12 cellular contexts compared by ENCODE assay signal in genomic region chr7:99398891-99399445, GRCh38. TPM values are rescaled to one million over a fixed set of nuclear protein-coding genes. Genes with fewer than 3 reads are reported as not detected.
DNase-seq lines count a peak whose midpoint lies in the region; ATAC-seq, FAIRE-seq and TF ChIP-seq lines count a peak whose summit lies in the region.
"Had no signal": no experiment of that assay in that cellular context is flagged by ENCODE, and none has a peak within 500 bp of the region (broad histone marks: within the 10 kb centered on the region; RNA-seq: fewer than 3 reads in every experiment).

No MANE protein-coding gene starts in this region.

- H3K27ac ChIP-seq in left ventricle myocardium inferior (replicated peaks): peak overlapping the region; percentile 9
- no peak overlapping the region for H3K27ac ChIP-seq in endodermal cell (ENCODE audit: low read depth, low read length)
- H3K27ac ChIP-seq in ovary: no peak overlapping the region

- peaks cover 20% of the 10 kb centered on the region for H3K4me1 ChIP-seq in left ventricle myocardium inferior
- no peaks in the 10 kb centered on the region for H3K4me1 ChIP-seq in endodermal cell (ENCODE audit: control insufficient read depth, insufficient read depth, low read length)
- H3K4me1 ChIP-seq in ovary (ENCODE audit: insufficient read depth): no peaks in the 10 kb centered on the region
- H3K4me1 ChIP-seq: HAP-1 had no signal

- no peak for DNase-seq in left ventricle myocardium inferior
- DNase-seq in left ventricle myocardium superior: no peak
- no peak for DNase-seq in T-cell
- DNase-seq in endodermal cell: no peak
- no peak for DNase-seq in type B pancreatic cell (ENCODE audit: extremely low spot score, unreplicated experiment)
- no peak for DNase-seq in H54 (ENCODE audit: insufficient read length, low spot score)
- no peak for DNase-seq in ovary
- DNase-seq: anterior cingulate cortex, NCI-H2107 had no signal

- H3K27me3 ChIP-seq in left ventricle myocardium inferior (ENCODE audit: low read depth): no peaks in the 10 kb centered on the region
- H3K27me3 ChIP-seq in endodermal cell (ENCODE audit: control insufficient read depth, insufficient read depth, low read length, poor library complexity, severe bottlenecking): no peaks in the 10 kb centered on the region
- H3K27me3 ChIP-seq in ovary: no peaks in the 10 kb centered on the region

- no peaks in the 10 kb centered on the region for H3K27me3 Mint-ChIP-seq in T-cell
- H3K27me3 Mint-ChIP-seq in endodermal cell (ENCODE audit: insufficient read depth): no peaks in the 10 kb centered on the region
- no peaks in the 10 kb centered on the region for H3K27me3 Mint-ChIP-seq in type B pancreatic cell

- H3K4me3 ChIP-seq in left ventricle myocardium inferior (no peak overlapping the region), endodermal cell (ENCODE audit: low read length) (no peak overlapping the region), ovary (no peak overlapping the region)
- H3K4me3 ChIP-seq: HAP-1 had no signal

- FAIRE-seq in H54 (lab: Jason Lieb, UNC): no peak
- FAIRE-seq: G401.6 had no signal

- peaks cover 13 to 26% (median 25%) of the 10 kb centered on the region in 3 donors for H3K4me1 Mint-ChIP-seq in T-cell
- peaks cover under 1% of the 10 kb centered on the region for H3K4me1 Mint-ChIP-seq in endodermal cell
- H3K4me1 Mint-ChIP-seq in type B pancreatic cell (ENCODE audit: unreplicated experiment): no peaks in the 10 kb centered on the region

- H3K27ac Mint-ChIP-seq in T-cell (peak overlapping the region; percentile 59 to 81), endodermal cell (peak overlapping the region; percentile 17), type B pancreatic cell (peak overlapping the region; percentile 79)

- POLR2A ChIA-PET in T-cell (lab: Charles Lee): interaction anchor here (0.5 to 0.9 kb wide), 4 partner anchors 8 to 69 kb away, joined by 3 to 4 read pairs (median 3); partner anchors contain the start of genes BUD31 (in 1 of the 2) and PDAP1 (in 1 of the 2)

- H3K9ac ChIP-seq in endodermal cell (ENCODE audit: extremely low read depth, low read length, poor library complexity, severe bottlenecking): no peak overlapping the region

- WGBS in endodermal cell (ENCODE audit: insufficient coverage in 1 of 2, insufficient read length in 1 of 2), 2 experiments: 91 to 95% methylated on average over 5 of the region's 5 CpGs
- 53 to 68% (median 65%) methylated on average over 5 of the region's 5 CpGs for WGBS in ovary, 3 donors

- H3K36me3 Mint-ChIP-seq in T-cell: peaks cover 32% of the 10 kb centered on the region
- peaks cover 71% of the 10 kb centered on the region for H3K36me3 Mint-ChIP-seq in endodermal cell (ENCODE audit: low read depth)
- peaks cover 24% of the 10 kb centered on the region for H3K36me3 Mint-ChIP-seq in type B pancreatic cell

- no peak overlapping the region for H3K4me3 Mint-ChIP-seq in T-cell
- no peak overlapping the region for H3K4me3 Mint-ChIP-seq in endodermal cell
- H3K4me3 Mint-ChIP-seq in type B pancreatic cell: no peak overlapping the region

- H3K9me3 Mint-ChIP-seq in T-cell (no peaks in the 10 kb centered on the region), endodermal cell (no peaks in the 10 kb centered on the region), type B pancreatic cell (no peaks in the 10 kb centered on the region)

- H3K9me3 ChIP-seq in left ventricle myocardium inferior (replicated peaks) (no peaks in the 10 kb centered on the region), endodermal cell (ENCODE audit: control insufficient read depth, low read length) (no peaks in the 10 kb centered on the region), ovary (no peaks in the 10 kb centered on the region)
- H3K9me3 ChIP-seq: HAP-1 had no signal

- TF ChIP-seq CTCF in left ventricle myocardium inferior (IDR thresholded peaks at IDR 0.05; ENCODE audit: borderline replicate concordance) (no peak), endodermal cell (conservative IDR thresholded peaks at IDR 0.05) (no peak), type B pancreatic cell (conservative IDR thresholded peaks at IDR 0.05) (no peak), ovary (IDR thresholded peaks at IDR 0.05) (no peak)

- TF ChIP-seq EP300 in ovary (IDR thresholded peaks at IDR 0.05): no peak

- intact Hi-C loops in left ventricle myocardium inferior (cut with micrococcal nuclease): no loop called here
- intact Hi-C loops in left ventricle myocardium superior (cut with micrococcal nuclease): no loop called here
- intact Hi-C loops in ovary (cut with DNase I): loop anchor here in 2 of 4 donors (10.0 kb wide), 1 partner anchor 254 kb away; the partner anchor contains the start of gene SMURF1 (in 2 of the 2)

- peaks cover 90% of the 10 kb centered on the region for H3K36me3 ChIP-seq in left ventricle myocardium inferior
- H3K36me3 ChIP-seq in endodermal cell (ENCODE audit: control insufficient read depth, insufficient read depth, low read length): peaks cover 93% of the 10 kb centered on the region
- no peaks in the 10 kb centered on the region for H3K36me3 ChIP-seq in ovary

- CTCF ChIA-PET in T-cell (lab: Charles Lee): interaction anchor here in 1 of 2 donors (0.9 kb wide), 1 partner anchor 12 kb away, joined by 4 read pairs; no protein-coding TSS in a partner anchor

- TF ChIP-seq POLR2A in H54 (IDR thresholded peaks at IDR 0.05; ENCODE audit: low read depth, low read length) (no peak), ovary (IDR thresholded peaks at IDR 0.05) (no peak)

- no peak for ATAC-seq in left ventricle myocardium superior
- ATAC-seq in T-cell (replicated peaks in 1 of 4): no peak
- no peak for ATAC-seq in GM18858 (IDR thresholded peaks at IDR 0.05; ENCODE audit: unreplicated experiment)

RNA-seq across cellular contexts. Expression of gene PDAP1, which starts 9.4 kb away (rescaled TPM):
- 93.2 TPM for total RNA-seq in left ventricle myocardium inferior
- 97.2 TPM for total RNA-seq in left ventricle myocardium superior
- 10 to 100 TPM; 48.1 to 75.7 (median 67.4) TPM for total RNA-seq in T-cell
- total RNA-seq in endodermal cell: 100 to 1,000 TPM; 147 to 165 TPM
- polyA plus RNA-seq in endodermal cell (2013, experiment 1 of 2): 130 TPM
- polyA plus RNA-seq in endodermal cell (2013, experiment 2 of 2): 130 TPM
- total RNA-seq in type B pancreatic cell (ENCODE audit: low replicate concordance): 112 and 115 TPM in 2 replicates
- total RNA-seq in ovary: 10 to 100 TPM; 31.1 to 90.0 (median 83.9) TPM
- polyA plus RNA-seq in ovary: 100 to 1,000 TPM in 1 of 2 donors, 10 to 100 TPM in 1; 81.5 to 155 TPM

RNA-seq across cellular contexts. Expression of gene BUD31, which starts 9.8 kb away (rescaled TPM):
- total RNA-seq in left ventricle myocardium inferior (43.9 TPM), left ventricle myocardium superior (36.0 TPM), T-cell (100 to 1,000 TPM in 1 of 5 donors, 10 to 100 TPM in 4; 63.2 to 127 (median 82.3) TPM), endodermal cell (100 to 1,000 TPM; 102 to 117 TPM), type B pancreatic cell (ENCODE audit: low replicate concordance) (102 and 166 TPM in 2 replicates), ovary (10 to 100 TPM; 44.4 to 96.4 (median 53.4) TPM)
- polyA plus RNA-seq in endodermal cell (2013, experiment 1 of 2): 89.0 TPM
- polyA plus RNA-seq in endodermal cell (2013, experiment 2 of 2): 90.0 TPM
- 100 to 1,000 TPM in 1 of 2 donors, 10 to 100 TPM in 1; 75.6 to 157 TPM for polyA plus RNA-seq in ovary

RNA-seq across cellular contexts. Expression of gene ARPC1B, which starts 24.4 kb away (rescaled TPM):
- total RNA-seq in left ventricle myocardium inferior: 33.6 TPM
- 38.7 TPM for total RNA-seq in left ventricle myocardium superior
- total RNA-seq in T-cell: 100 to 1,000 TPM; 131 to 232 (median 203) TPM
- total RNA-seq in endodermal cell: 10 to 100 TPM; 53.3 to 73.9 TPM
- 41.0 TPM for polyA plus RNA-seq in endodermal cell (2013, experiment 1 of 2)
- 48.7 TPM for polyA plus RNA-seq in endodermal cell (2013, experiment 2 of 2)
- 55.0 and 125 TPM in 2 replicates for total RNA-seq in type B pancreatic cell (ENCODE audit: low replicate concordance)
- total RNA-seq in ovary: 10 to 100 TPM; 24.2 to 82.5 (median 42.9) TPM
- polyA plus RNA-seq in ovary: 10 to 100 TPM; 63.4 to 77.9 TPM

RNA-seq across cellular contexts. Expression of gene PTCD1, which starts 39.6 kb away (rescaled TPM):
- total RNA-seq in left ventricle myocardium inferior (4.3 TPM), left ventricle myocardium superior (3.1 TPM), T-cell (10 to 100 TPM in 3 of 5 donors, 1 to 10 TPM in 2; 5.4 to 11.6 (median 10.5) TPM), endodermal cell (10 to 100 TPM; 11.9 to 12.5 TPM), type B pancreatic cell (ENCODE audit: low replicate concordance) (7.9 and 11.3 TPM in 2 replicates), ovary (1 to 10 TPM; 3.9 to 8.3 (median 7.3) TPM)
- 5.8 TPM for polyA plus RNA-seq in endodermal cell (2013, experiment 1 of 2)
- polyA plus RNA-seq in endodermal cell (2013, experiment 2 of 2): 5.2 TPM
- 1 to 10 TPM; 3.5 to 7.5 TPM for polyA plus RNA-seq in ovary

RNA-seq across cellular contexts. Expression of gene CPSF4, which starts 39.8 kb away (rescaled TPM):
- 17.9 TPM for total RNA-seq in left ventricle myocardium inferior
- 19.8 TPM for total RNA-seq in left ventricle myocardium superior
- 10 to 100 TPM; 44.4 to 58.1 (median 52.3) TPM for total RNA-seq in T-cell
- 100 to 1,000 TPM in 1 of 2 donors, 10 to 100 TPM in 1; 87.3 to 126 TPM for total RNA-seq in endodermal cell
- 89.5 TPM for polyA plus RNA-seq in endodermal cell (2013, experiment 1 of 2)
- 81.8 TPM for polyA plus RNA-seq in endodermal cell (2013, experiment 2 of 2)
- 48.4 and 64.1 TPM in 2 replicates for total RNA-seq in type B pancreatic cell (ENCODE audit: low replicate concordance)
- total RNA-seq in ovary: 10 to 100 TPM; 12.1 to 40.9 (median 32.9) TPM
- polyA plus RNA-seq in ovary: 10 to 100 TPM; 10.7 to 36.4 TPM

Comparison
In these comparisons a context has a peak if more than half of its experiments do, and no peak if none do; other contexts are left out.
1. H3K27ac Mint-ChIP-seq: peak in every context shown above with its lines; median percentile 79 in type B pancreatic cell; 70 in T-cell; 17 in endodermal cell.